ENCODE assay signal across 9 cellular contexts in genomic region chr12:49322367-49322707, GRCh38. TPM values are rescaled to one million over a fixed set of nuclear protein-coding genes. Genes with fewer than 3 reads are reported as not detected.
DNase-seq lines count a peak whose midpoint lies in the region; TF ChIP-seq lines count a peak whose summit lies in the region.
"Had no signal": no experiment of that assay in that cellular context is flagged by ENCODE, and none has a peak within 500 bp of the region (broad histone marks: within the 10 kb centered on the region; RNA-seq: fewer than 3 reads in every experiment).

No MANE protein-coding gene starts in this region.

- H3K36me3 ChIP-seq in SJCRH30 (peaks cover 11% of the 10 kb centered on the region), fibroblast of lung (ENCODE audit: control insufficient read depth, insufficient read depth, low read length) (peaks cover 4% of the 10 kb centered on the region), prostate gland (no peaks in the 10 kb centered on the region)

- peak overlapping the region; percentile 74 for H3K9ac ChIP-seq in fibroblast of lung (ENCODE audit: insufficient read depth, low read length)

- no peak for TF ChIP-seq POLR2A in prostate gland (IDR thresholded peaks at IDR 0.05)

- H3K9me3 ChIP-seq in SJCRH30 (replicated peaks) (no peaks in the 10 kb centered on the region), fibroblast of lung (ENCODE audit: control insufficient read depth, insufficient read depth, low read depth, low read length) (no peaks in the 10 kb centered on the region), prostate gland (no peaks in the 10 kb centered on the region)

- H3K4me2 ChIP-seq in fibroblast of lung (ENCODE audit: extremely low read depth, insufficient read depth, low read length): peak overlapping the region; percentile 75

- peaks cover 10% of the 10 kb centered on the region; the same call in 1 of the 2 replicates for H3K4me1 ChIP-seq in SJCRH30
- H3K4me1 ChIP-seq in fibroblast of lung (ENCODE audit: control insufficient read depth, extremely low read depth, insufficient read depth, low read length): peaks cover 2% of the 10 kb centered on the region
- no peaks in the 10 kb centered on the region for H3K4me1 ChIP-seq in prostate gland (replicated peaks)

- 42% methylated on average over 12 of the region's 12 CpGs for WGBS in prostate gland

- H3K27ac ChIP-seq in SJCRH30 (peak overlapping the region; percentile 67), fibroblast of lung (ENCODE audit: insufficient read depth, low read length) (peak overlapping the region; percentile 73), prostate gland (peak overlapping the region; percentile 36 to 48)

- H3K79me2 ChIP-seq in fibroblast of lung (ENCODE audit: control insufficient read depth, insufficient read depth, low read length): peaks cover 11% of the 10 kb centered on the region

- intact Hi-C loops in prostate gland (cut with DNase I): no loop called here

- H3K4me3 ChIP-seq in GM12875 (ENCODE audit: low read depth, low read length) (peak overlapping the region; percentile 70), SJCRH30 (peak overlapping the region; percentile 78), fibroblast of lung (replicated peaks in 1 of 4; ENCODE audit: control extremely low read depth in 1 of 4, insufficient read depth in 1 of 4, low read depth in 3 of 4, low read length in 4 of 4) (peak overlapping the region; percentile 74 to 80 (median 75)), prostate gland (peak overlapping the region; percentile 44 to 46)

- H3K27me3 ChIP-seq in SJCRH30 (no peaks in the 10 kb centered on the region), fibroblast of lung (ENCODE audit: control insufficient read depth, insufficient read depth, low read length) (no peaks in the 10 kb centered on the region), prostate gland (replicated peaks; ENCODE audit: insufficient read depth) (no peaks in the 10 kb centered on the region)

- peak overlapping the region; percentile 86 for H2AFZ ChIP-seq in fibroblast of lung (ENCODE audit: low read length)

- no peak for DNase-seq in SJCRH30
- no peak for DNase-seq in fibroblast of lung (ENCODE audit: low read depth in 2 of 2)
- no peak for DNase-seq in prostate gland (ENCODE audit: low spot score)
- DNase-seq in stimulated activated CD4-positive, alpha-beta T cell treated with anti-CD3 and anti-CD28 coated beads, Interleukin-2, amount 100 ng/mL, for 48 hours: no peak
- no peak for DNase-seq in NCI-H2107 treated with DMSO at 0.1 percent for 48 hours (lab: John Stamatoyannopoulos, UW; ENCODE audit: unreplicated experiment)
- DNase-seq in DMS53 (lab: John Stamatoyannopoulos, UW): no peak
- no peak for DNase-seq in GM10266 (ENCODE audit: extremely low spot score)

- H4K20me1 ChIP-seq in fibroblast of lung (ENCODE audit: control insufficient read depth, extremely low read depth, insufficient read depth, low read length): no peaks in the 10 kb centered on the region

- no peak for TF ChIP-seq CTCF in GM12875 (IDR thresholded peaks at IDR 0.05; ENCODE audit: borderline replicate concordance, insufficient read depth, low read depth, low read length)
- no peak for TF ChIP-seq CTCF in fibroblast of lung (conservative IDR thresholded peaks at IDR 0.05 in 1 of 2, IDR thresholded peaks at IDR 0.05 in 1 of 2; ENCODE audit: low read depth in 1 of 2, low read length in 2 of 2)
- TF ChIP-seq CTCF in prostate gland (IDR thresholded peaks at IDR 0.05): no peak
- no peak for TF ChIP-seq CTCF in GM10266 (IDR thresholded peaks at IDR 0.05; ENCODE audit: control insufficient read depth, insufficient read depth, low read depth, missing control alignments)

RNA-seq across cellular contexts. Expression of gene TROAP, which starts 0.7 kb away (rescaled TPM):
- 79.4 and 87.0 TPM in 2 replicates for total RNA-seq in SJCRH30 (2014; rRNA removed; shearing (Covaris generic))
- 0.51 and 6.3 TPM in 2 replicates for total RNA-seq in fibroblast of lung
- polyA plus RNA-seq in fibroblast of lung: 4.8 and 22.4 TPM in 2 replicates
- polyA plus RNA-seq in fibroblast of lung (2012): 8.0 and 26.6 TPM in 2 replicates
- polyA minus RNA-seq in fibroblast of lung (ENCODE audit: low replicate concordance): 20.1 and 62.8 TPM in 2 replicates
- 1 to 10 TPM in 1 of 2 donors, under 1 TPM in 1; 0.46 to 5.2 TPM for total RNA-seq in prostate gland

RNA-seq across cellular contexts. Expression of gene C1QL4, which starts 14.7 kb away (rescaled TPM):
- 1.7 and 2.1 TPM in 2 replicates for total RNA-seq in SJCRH30 (2014; rRNA removed; shearing (Covaris generic))
- total RNA-seq in fibroblast of lung (0.17 TPM in 1 of 2 replicates, not detected in the other), prostate gland (1 to 10 TPM in 1 of 2 donors, not detected in 1; 1.3 TPM)
- 0.10 TPM in 1 of 2 replicates, not detected in the other for polyA plus RNA-seq in fibroblast of lung
- polyA plus RNA-seq in fibroblast of lung (2012): 0.08 and 0.56 TPM in 2 replicates
- not detected in 2 replicates for polyA minus RNA-seq in fibroblast of lung (ENCODE audit: low replicate concordance)
- polyA plus RNA-seq: adipose tissue had no signal

RNA-seq across cellular contexts. Expression of gene DNAJC22, which starts 24.4 kb away (rescaled TPM):
- 10.7 and 11.9 TPM in 2 replicates for total RNA-seq in SJCRH30 (2014; rRNA removed; shearing (Covaris generic))
- total RNA-seq in fibroblast of lung (4.6 and 4.8 TPM in 2 replicates), prostate gland (1 to 10 TPM in 1 of 2 donors, under 1 TPM in 1; 0.23 to 4.3 TPM)
- 2.4 and 5.7 TPM in 2 replicates for polyA plus RNA-seq in fibroblast of lung
- polyA plus RNA-seq in fibroblast of lung (2012): 2.5 and 4.6 TPM in 2 replicates
- polyA minus RNA-seq in fibroblast of lung (ENCODE audit: low replicate concordance): 2.1 and 8.0 TPM in 2 replicates

RNA-seq across cellular contexts. Expression of gene PRPH, which starts 27.4 kb away (rescaled TPM):
- 1.7 and 3.9 TPM in 2 replicates for total RNA-seq in SJCRH30 (2014; rRNA removed; shearing (Covaris generic))
- 0.26 and 0.50 TPM in 2 replicates for total RNA-seq in fibroblast of lung
- 0.06 and 0.49 TPM in 2 replicates for polyA plus RNA-seq in fibroblast of lung
- polyA plus RNA-seq in fibroblast of lung (2012): 0.75 TPM in 1 of 2 replicates, not detected in the other
- 0.70 TPM in 1 of 2 replicates, not detected in the other for polyA minus RNA-seq in fibroblast of lung (ENCODE audit: low replicate concordance)
- total RNA-seq in prostate gland: 10 to 100 TPM in 1 of 2 donors, 1 to 10 TPM in 1; 1.4 to 11.4 TPM

RNA-seq across cellular contexts. Expression of gene SPATS2, which starts 44.9 kb away (rescaled TPM):
- 67.6 and 72.6 TPM in 2 replicates for total RNA-seq in SJCRH30 (2014; rRNA removed; shearing (Covaris generic))
- total RNA-seq in fibroblast of lung: 14.1 and 22.1 TPM in 2 replicates
- polyA plus RNA-seq in fibroblast of lung: 33.2 and 43.6 TPM in 2 replicates
- 22.5 and 23.7 TPM in 2 replicates for polyA plus RNA-seq in fibroblast of lung (2012)
- polyA minus RNA-seq in fibroblast of lung (ENCODE audit: low replicate concordance): 41.3 and 84.8 TPM in 2 replicates
- total RNA-seq in prostate gland: 10 to 100 TPM; 30.1 to 34.2 TPM

Comparison
In these comparisons a context has a peak if more than half of its experiments do, and no peak if none do; other contexts are left out.
1. RNA of gene TROAP, which starts 0.7 kb away (total RNA-seq): 79.4 to 87.0 TPM in SJCRH30; 0.51 to 6.3 TPM in fibroblast of lung and 0.46 to 5.2 TPM in prostate gland; every median in the first group is over 10 times any median in the second.
2. Peak in every context shown above with its lines, with median percentiles within 50 percentile points of each other: H3K4me3 ChIP-seq and H3K27ac ChIP-seq.